Comparison of ENCODE assay signal across 35 cellular contexts in the genomic region with DNA sequence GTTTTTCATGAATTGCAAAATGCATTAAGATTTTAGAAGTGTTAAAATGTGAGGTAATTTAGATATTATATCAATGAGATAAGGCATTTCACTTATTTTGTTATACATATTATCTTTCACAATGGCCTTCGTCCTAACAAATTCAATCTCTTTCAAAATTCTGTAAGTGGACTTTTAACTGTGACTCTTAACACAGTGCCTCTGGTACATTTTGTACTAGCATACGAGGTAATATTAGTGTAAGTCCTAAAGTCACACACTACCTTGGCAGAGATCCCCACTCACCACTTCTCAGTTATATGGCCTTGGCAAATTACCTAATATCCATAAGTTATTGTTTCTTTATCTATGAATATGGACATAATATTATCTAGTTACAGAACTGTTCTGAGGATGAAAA.
"Had no signal": no experiment of that assay in that cellular context is flagged by ENCODE, and none has a peak within 500 bp of the region (broad histone marks: within the 10 kb centered on the region; RNA-seq: fewer than 3 reads in every experiment).

No MANE protein-coding gene starts in this region.

- H3K27ac ChIP-seq: adrenal gland, ascending aorta, body of pancreas, brain microvascular endothelial cell, breast epithelium, cardiac muscle cell had no signal

- FAIRE-seq: astrocyte, bronchial epithelial cell had no signal

- ATAC-seq: activated naive CD4-positive, alpha-beta T cell treated with anti-CD3 and anti-CD28 coated beads, Interleukin-2, amount 50 U/mL, for 72 hours; activated naive CD8-positive, alpha-beta T cell treated with anti-CD3 and anti-CD28 coated beads, Interleukin-2, amount 50 U/mL, for 24 hours; activated T-cell treated with anti-CD3 and anti-CD28 coated beads, Interleukin-2, amount 50 U/mL, for 4 hours; activated T-cell treated with anti-CD3 and anti-CD28 coated beads, Interleukin-2, amount 50 U/mL, for 72 hours; activated T-helper 17 cell treated with anti-CD3 and anti-CD28 coated beads, Interleukin-2, amount 50 U/mL, for 72 hours; body of pancreas had no signal

- H3K9me3 ChIP-seq: adrenal gland, ascending aorta, body of pancreas, breast epithelium had no signal

- H3K4me3 ChIP-seq: adrenal gland, ascending aorta, body of pancreas, breast epithelium, cardiac muscle cell had no signal

- H3K36me3 ChIP-seq: adrenal gland, ascending aorta, brain microvascular endothelial cell, breast epithelium, cardiac muscle cell had no signal

- H3K27me3 ChIP-seq: adrenal gland, ascending aorta, body of pancreas, brain microvascular endothelial cell, breast epithelium, cardiac muscle cell had no signal

- DNase-seq: activated effector memory CD4-positive, alpha-beta T cell treated with anti-CD3 and anti-CD28 coated beads, Interleukin-2, amount 50 U/mL, for 16 hours; activated effector memory CD4-positive, alpha-beta T cell treated with Interleukin-2 at 50 U/mL for 16 hours; activated gamma-delta T cell; activated gamma-delta T cell treated with Interleukin-2 at 50 U/mL for 16 hours; activated naive CD4-positive, alpha-beta T cell; activated naive CD4-positive, alpha-beta T cell treated with anti-CD3 and anti-CD28 coated beads for 36 hours; activated naive CD4-positive, alpha-beta T cell treated with anti-CD3 and anti-CD28 coated beads, Interleukin-2, amount 10 ng/mL, durations not matched to agents 7 days and 5 days; activated naive CD4-positive, alpha-beta T cell treated with anti-CD3 and anti-CD28 coated beads, Interleukin-2, amount 50 U/mL, for 16 hours; activated naive CD4-positive, alpha-beta T cell treated with Interleukin-2 at 50 U/mL for 16 hours; activated naive CD8-positive, alpha-beta T cell treated with anti-CD3 and anti-CD28 coated beads for 36 hours; activated naive CD8-positive, alpha-beta T cell treated with anti-CD3 and anti-CD28 coated beads, Interleukin-2, amount 10 ng/mL, durations not matched to agents 7 days and 5 days; activated naive CD8-positive, alpha-beta T cell treated with anti-CD3 and anti-CD28 coated beads, Interleukin-2, amount 50 U/mL, for 24 hours; activated T-cell treated with anti-CD3 and anti-CD28 coated beads for 4 hours; activated T-cell treated with anti-CD3 and anti-CD28 coated beads, Interleukin-2, amount 50 U/mL, for 1 hour; activated T-cell treated with anti-CD3 and anti-CD28 coated beads, Interleukin-2, amount 50 U/mL, for 24 hours; activated T-cell treated with anti-CD3 and anti-CD28 coated beads, Interleukin-2, amount 50 U/mL, for 4 hours; activated T-cell treated with anti-CD3 and anti-CD28 coated beads, Interleukin-2, amount 50 U/mL, for 48 hours; activated T-cell treated with anti-CD3 and anti-CD28 coated beads, Interleukin-2, amount 50 U/mL, for 72 hours; adrenal gland; amniotic stem cell; amygdala; anterior cingulate cortex; aorta; body of pancreas; brain microvascular endothelial cell; caudate nucleus; central memory CD4-positive, alpha-beta T cell; cerebellar nuclear complex had no signal

- H3K4me1 ChIP-seq: adrenal gland, ascending aorta, body of pancreas, breast epithelium had no signal
